Comparison of ENCODE assay signal across 8 cellular contexts in the genomic region with DNA sequence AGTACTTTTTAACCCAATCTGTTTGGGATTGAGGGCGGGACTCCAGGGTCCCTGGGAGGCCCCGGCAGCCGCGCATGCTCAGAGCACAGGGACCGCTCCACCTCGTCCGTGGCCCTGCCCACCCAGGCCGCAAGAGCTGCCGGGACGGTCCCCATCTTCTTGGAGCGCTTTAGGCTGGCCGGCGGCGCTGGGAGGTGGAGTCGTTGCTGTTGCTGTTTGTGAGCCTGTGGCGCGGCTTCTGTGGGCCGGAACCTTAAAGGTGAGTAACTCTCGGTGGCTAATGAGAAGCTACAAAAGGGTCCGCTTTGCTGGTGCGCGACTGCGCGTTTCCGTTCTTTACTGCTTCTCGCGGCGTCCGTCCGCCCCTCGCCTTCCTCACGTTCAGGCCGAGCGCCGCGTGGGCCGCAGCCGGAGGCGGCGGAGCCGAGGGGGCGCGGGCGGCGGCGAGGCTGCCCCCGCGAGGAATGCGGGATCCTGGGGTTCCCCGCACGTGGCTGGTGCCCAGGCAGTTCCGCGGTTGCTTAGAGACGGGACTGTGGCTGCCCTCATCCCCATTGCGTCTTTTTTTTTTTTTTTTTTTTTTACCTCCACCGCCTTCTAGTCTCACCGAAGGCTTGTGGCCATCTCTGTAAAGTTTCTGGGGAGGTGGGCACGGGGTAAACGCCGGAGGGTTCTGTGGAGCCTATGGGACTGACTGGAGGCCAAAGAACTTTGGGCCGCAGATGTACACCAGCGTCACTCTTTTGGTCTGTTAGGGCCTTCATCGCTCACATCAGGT. TPM values are rescaled to one million over a fixed set of nuclear protein-coding genes. Genes with fewer than 3 reads are reported as not detected.
DNase-seq lines count a peak whose midpoint lies in the region; ATAC-seq and TF ChIP-seq lines count a peak whose summit lies in the region.

A gene (plus strand): TSS at position 154 of the 778 bp plus-strand sequence. CDS start 2,090 bp downstream, outside the sequence.

- peaks cover 25% of the 10 kb centered on the region for H3K4me1 Mint-ChIP-seq in activated CD4-positive, alpha-beta memory T cell treated with anti-CD3 and anti-CD28 coated beads for 36 hours (ENCODE audit: low read depth)

- peak within 1 kb of the TSS; percentile 87 for H3K4me3 Mint-ChIP-seq in activated CD4-positive, alpha-beta memory T cell treated with anti-CD3 and anti-CD28 coated beads for 36 hours

- CTCF ChIA-PET in activated CD4-positive, alpha-beta memory T cell treated with anti-CD3 and anti-CD28 coated beads for 36 hours (lab: Charles Lee): interaction anchor here (0.7 to 1.2 kb wide), 2 partner anchors 29 to 1564 kb away, joined by 3 to 5 read pairs; a partner anchor contains a TSS

- H3K27ac Mint-ChIP-seq in activated CD4-positive, alpha-beta memory T cell treated with anti-CD3 and anti-CD28 coated beads for 36 hours: peak within 1 kb of the TSS; percentile 90

- TF ChIP-seq CTCF in C4-2B (conservative IDR thresholded peaks at IDR 0.05) (no peak), dorsolateral prefrontal cortex (IDR thresholded peaks at IDR 0.05 in 54 of 56, conservative IDR thresholded peaks at IDR 0.05 in 2 of 56; ENCODE audit: low read depth in 1 of 56, partially characterized antibody in 56 of 56) (peak in 34 of 56 donors; percentile 6 to 55 (median 31)), right lobe of liver (IDR thresholded peaks at IDR 0.05) (no peak)

- H3K4me3 ChIP-seq in dorsolateral prefrontal cortex (peak within 1 kb of the TSS; percentile 54 to 95 (median 82)), right lobe of liver (peak within 1 kb of the TSS; percentile 81 to 95 (median 88))

- DNase-seq in NCI-H82 (lab: John Stamatoyannopoulos, UW): peak; percentile 96
- DNase-seq in activated CD4-positive, alpha-beta memory T cell treated with anti-CD3 and anti-CD28 coated beads for 36 hours: peak; percentile 98
- DNase-seq in dorsolateral prefrontal cortex: peak; percentile 83 to 95 (median 92)
- DNase-seq in right lobe of liver: peak; percentile 96
- DNase-seq in stimulated activated CD4-positive, alpha-beta T cell treated with anti-CD3 and anti-CD28 coated beads, Interleukin-4, amount 100 ng/mL, for 4 hours: peak; percentile 93 to 95

- no peaks in the 10 kb centered on the region for H3K9me3 Mint-ChIP-seq in activated CD4-positive, alpha-beta memory T cell treated with anti-CD3 and anti-CD28 coated beads for 36 hours

- peaks cover 0 to 14% (median 0%) of the 10 kb centered on the region in 4 donors for H3K36me3 ChIP-seq in right lobe of liver

- WGBS in right lobe of liver (ENCODE audit: insufficient coverage, low coverage, low lambda C conversion rate, missing lambda C conversion rate): under 1% methylated on average over 26 of the region's 63 CpGs

- H3K27ac ChIP-seq in C4-2B (peak within 1 kb of the TSS; percentile 85), dorsolateral prefrontal cortex (peak within 1 kb of the TSS in 58 of 59 donors; percentile 27 to 92 (median 77)), right lobe of liver (peak within 1 kb of the TSS; percentile 64 to 68 (median 65))

- H3K27me3 ChIP-seq in dorsolateral prefrontal cortex: no peaks in the 10 kb centered on the region
- no peaks in the 10 kb centered on the region for H3K27me3 ChIP-seq in right lobe of liver

- H3K9me3 ChIP-seq in right lobe of liver: no peaks in the 10 kb centered on the region

- H3K36me3 Mint-ChIP-seq in activated CD4-positive, alpha-beta memory T cell treated with anti-CD3 and anti-CD28 coated beads for 36 hours: peaks cover 12% of the 10 kb centered on the region

- H3K4me1 ChIP-seq in right lobe of liver: peaks cover 0 to 7% (median 3%) of the 10 kb centered on the region in 4 donors

- intact Hi-C loops in activated CD4-positive, alpha-beta memory T cell treated with anti-CD3 and anti-CD28 coated beads for 36 hours (cut with micrococcal nuclease): loop anchor here (1.0 to 2.0 kb wide), 7 partner anchors 28 to 320 kb away; a partner anchor contains a TSS
- intact Hi-C loops in dorsolateral prefrontal cortex (cut with DNase I): loop anchor here (5.0 to 10.0 kb wide), 2 partner anchors 214 to 217 kb away; a partner anchor contains a TSS
- intact Hi-C loops in right lobe of liver (cut with DNase I): no loop called here

- POLR2A ChIA-PET in activated CD4-positive, alpha-beta memory T cell treated with anti-CD3 and anti-CD28 coated beads for 36 hours (lab: Charles Lee): interaction anchor here (1.0 to 1.7 kb wide), 8 partner anchors 14 to 227 kb away, joined by 3 to 9 read pairs (median 3); a partner anchor contains a TSS

- ATAC-seq in GM19372 (IDR thresholded peaks at IDR 0.05; ENCODE audit: low read depth, unreplicated experiment) (peak; percentile 95), HG03558 (IDR thresholded peaks at IDR 0.05; ENCODE audit: extremely low read depth, unreplicated experiment) (peak; percentile 88), right lobe of liver (peak; percentile 99 to 100 (median 100))

- peaks cover 2% of the 10 kb centered on the region for H3K27me3 Mint-ChIP-seq in activated CD4-positive, alpha-beta memory T cell treated with anti-CD3 and anti-CD28 coated beads for 36 hours

- TF ChIP-seq POLR2A in right lobe of liver (IDR thresholded peaks at IDR 0.05): peak; percentile 69

RNA-seq across cellular contexts. Expression of the gene that starts here (rescaled TPM):
- 100 to 1,000 TPM; 112 to 120 TPM for total RNA-seq in activated CD4-positive, alpha-beta memory T cell treated with anti-CD3 and anti-CD28 coated beads for 36 hours
- total RNA-seq in dorsolateral prefrontal cortex (100 to 1,000 TPM in 8 of 120 experiments, 10 to 100 TPM in 112; 57.0 to 111 (median 83.5) TPM), right lobe of liver (10 to 100 TPM; 16.5 to 41.3 (median 33.2) TPM)

Comparison
In these comparisons a context has a peak if more than half of its experiments do, and no peak if none do; other contexts are left out.
1. Peak in every context shown above with its lines: DNase-seq, ATAC-seq, H3K4me3 ChIP-seq and H3K27ac ChIP-seq.
2. CTCF ChIP-seq: peak in dorsolateral prefrontal cortex (34 of 56); none in C4-2B (single experiment) and right lobe of liver (0 of 4).
3. intact Hi-C loops: an anchor here in activated CD4-positive, alpha-beta memory T cell treated with anti-CD3 and anti-CD28 coated beads for 36 hours (1.0 to 2.0 kb wide) and dorsolateral prefrontal cortex (5.0 to 10.0 kb wide); none called in right lobe of liver.